ENCODE assay signal across 13 cellular contexts in genomic region chr6:104095661-104096416, GRCh38.
DNase-seq lines count a peak whose midpoint lies in the region; ATAC-seq and TF ChIP-seq lines count a peak whose summit lies in the region.
"Had no signal": no experiment of that assay in that cellular context is flagged by ENCODE, and none has a peak within 500 bp of the region (broad histone marks: within the 10 kb centered on the region; RNA-seq: fewer than 3 reads in every experiment).

No MANE protein-coding gene starts in this region.

- DNase-seq in NCI-H2029 (lab: John Stamatoyannopoulos, UW) (peak; percentile 0), NCI-H2029 treated with DMSO at 0.1 percent for 48 hours (lab: John Stamatoyannopoulos, UW) (no peak), NCI-H187 (lab: John Stamatoyannopoulos, UW) (peak; percentile 8 to 26), NCI-H748 treated with DMSO at 0.1 percent for 48 hours (lab: John Stamatoyannopoulos, UW) (peak; percentile 17), putamen (ENCODE audit: low spot score) (peak; percentile 9), natural killer cell (no peak), activated gamma-delta T cell treated with Interleukin-2 at 50 U/mL for 16 hours (no peak), RWPE1 (ENCODE audit: low spot score) (no peak)
- DNase-seq: NCI-H1048, NCI-H2171 treated with DMSO at 0.1 percent for 48 hours, NCI-H524 had no signal

- H3K4me3 Mint-ChIP-seq in natural killer cell, result no peak overlapping the region

- CTCF ChIA-PET in RWPE1 (lab: Yijun Ruan, JAX), result no interaction called here

- no peaks in the 10 kb centered on the region for H3K36me3 Mint-ChIP-seq in natural killer cell

- no peak for TF ChIP-seq CTCF in natural killer cell (IDR thresholded peaks at IDR 0.05)
- no peak for TF ChIP-seq CTCF in RWPE1 (conservative IDR thresholded peaks at IDR 0.05; ENCODE audit: low read depth)

- no peaks in the 10 kb centered on the region for H3K4me1 Mint-ChIP-seq in natural killer cell

- peaks cover 0 to 11% of the 10 kb centered on the region in 2 donors for H3K9me3 Mint-ChIP-seq in natural killer cell

- no peak overlapping the region for H3K27ac ChIP-seq in RWPE1
- H3K27ac ChIP-seq: BLaER1 treated with 17β-estradiol and CSF1 and Interleukin-3, amounts not matched to agents 10 nM and 100 nM had no signal

- H3K27ac Mint-ChIP-seq in natural killer cell, result no peak overlapping the region

- no peak for ATAC-seq in natural killer cell
- ATAC-seq: K562 had no signal

- intact Hi-C loops in natural killer cell (cut with micrococcal nuclease), result no loop called here

- POLR2A ChIA-PET in RWPE1 (lab: Yijun Ruan, JAX; ENCODE audit: low non-redundant PET), result no interaction called here

- H3K27me3 Mint-ChIP-seq in natural killer cell (ENCODE audit: low read depth in 2 of 2), result no peaks in the 10 kb centered on the region

Comparison
In these comparisons a context has a peak if more than half of its experiments do, and no peak if none do; other contexts are left out.
1. DNase-seq: peak in NCI-H2029 (single experiment), NCI-H187 (2 of 2), NCI-H748 treated with DMSO at 0.1 percent for 48 hours (single experiment) and putamen (single experiment); none in NCI-H2029 treated with DMSO at 0.1 percent for 48 hours (single experiment), natural killer cell (single experiment), activated gamma-delta T cell treated with Interleukin-2 at 50 U/mL for 16 hours (single experiment) and RWPE1 (single experiment).